ENCODE assay signal across 17 cellular contexts in the genomic region with DNA sequence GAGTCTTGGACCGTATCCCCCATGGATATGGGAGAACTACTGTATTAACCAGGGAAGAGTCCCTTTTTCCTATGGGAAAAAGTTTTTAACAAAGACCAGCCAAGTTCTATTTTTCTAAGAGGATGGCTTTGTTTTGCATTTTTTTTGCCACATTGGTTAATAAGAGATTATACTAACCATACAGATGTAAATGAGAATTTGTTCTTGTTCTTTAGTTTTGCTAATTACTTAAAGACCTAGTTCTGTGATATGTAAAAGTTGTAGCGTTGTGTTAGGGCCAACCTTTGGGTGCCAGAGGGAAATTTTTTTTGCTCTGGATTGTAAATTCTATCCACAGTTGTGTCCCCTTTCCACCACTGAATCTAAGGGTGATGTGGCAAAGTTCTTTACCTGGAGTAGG. TPM values are rescaled to one million over a fixed set of nuclear protein-coding genes. Genes with fewer than 3 reads are reported as not detected.
DNase-seq lines count a peak whose midpoint lies in the region; ATAC-seq and TF ChIP-seq lines count a peak whose summit lies in the region.
"Had no signal": no experiment of that assay in that cellular context is flagged by ENCODE, and none has a peak within 500 bp of the region (broad histone marks: within the 10 kb centered on the region; RNA-seq: fewer than 3 reads in every experiment).

No MANE protein-coding gene starts in this region.

- DNase-seq in CD4-positive, alpha-beta memory T cell: no peak
- peak; percentile 19 for DNase-seq in ELF-1 (ENCODE audit: low read depth, low spot score)
- no peak for DNase-seq in activated CD8-positive, alpha-beta T cell treated with anti-CD3 and anti-CD28 coated beads, Interleukin-2, amount 10 ng/mL, durations not matched to agents 7 days and 5 days
- DNase-seq in upper lobe of right lung: no peak
- DNase-seq in breast epithelium (ENCODE audit: low spot score in 2 of 2): no peak
- no peak for DNase-seq in posterior vena cava (ENCODE audit: low spot score)
- no peak for DNase-seq in COR-L47 (lab: John Stamatoyannopoulos, UW)
- DNase-seq: activated CD8-positive, alpha-beta memory T cell treated with anti-CD3 and anti-CD28 coated beads, Interleukin-2, amount 50 U/mL, for 48 hours; AML-193; DMS53; Kasumi-1; left colon; NCI-H226; Right ventricle myocardium superior; stimulated activated CD4-positive, alpha-beta T cell treated with anti-CD3 and anti-CD28 coated beads, Interleukin-4, amount 100 ng/mL, for 24 hours; stimulated activated CD8-positive, alpha-beta memory T cell treated with anti-CD3 and anti-CD28 coated beads, Interleukin-4, amount 100 ng/mL, for 48 hours had no signal

- no peaks in the 10 kb centered on the region for H3K9me3 Mint-ChIP-seq in CD4-positive, alpha-beta memory T cell
- no peaks in the 10 kb centered on the region for H3K9me3 Mint-ChIP-seq in activated CD8-positive, alpha-beta T cell treated with anti-CD3 and anti-CD28 coated beads, Interleukin-2, amount 10 ng/mL, durations not matched to agents 7 days and 5 days (ENCODE audit: insufficient read depth)

- peaks cover 40 to 66% (median 49%) of the 10 kb centered on the region in 4 donors for H3K4me1 Mint-ChIP-seq in CD4-positive, alpha-beta memory T cell
- peaks cover 67% of the 10 kb centered on the region for H3K4me1 Mint-ChIP-seq in activated CD8-positive, alpha-beta T cell treated with anti-CD3 and anti-CD28 coated beads, Interleukin-2, amount 10 ng/mL, durations not matched to agents 7 days and 5 days (ENCODE audit: low read depth)

- no peak for TF ChIP-seq POLR2A in breast epithelium (IDR thresholded peaks at IDR 0.05)

- no peaks in the 10 kb centered on the region for H3K36me3 ChIP-seq in CD4-positive, alpha-beta memory T cell (ENCODE audit: insufficient read depth, low read length)
- no peaks in the 10 kb centered on the region for H3K36me3 ChIP-seq in iPS-20b (ENCODE audit: insufficient read depth, low read depth, low read length)
- no peaks in the 10 kb centered on the region for H3K36me3 ChIP-seq in upper lobe of right lung
- H3K36me3 ChIP-seq in breast epithelium: no peaks in the 10 kb centered on the region

- ATAC-seq in activated CD8-positive, alpha-beta T cell treated with anti-CD3 and anti-CD28 coated beads, Interleukin-2, amount 10 ng/mL, durations not matched to agents 7 days and 5 days: no peak
- ATAC-seq in upper lobe of right lung: no peak
- ATAC-seq: left colon had no signal

- CTCF ChIA-PET in CD4-positive, alpha-beta memory T cell (lab: Charles Lee; ENCODE audit: partially characterized antibody): interaction anchor here (1.2 to 4.0 kb wide), 2 partner anchors 20 to 69 kb away, joined by 3 to 9 read pairs; a partner anchor contains a TSS
- CTCF ChIA-PET in activated CD8-positive, alpha-beta T cell treated with anti-CD3 and anti-CD28 coated beads, Interleukin-2, amount 10 ng/mL, durations not matched to agents 7 days and 5 days (lab: Charles Lee): interaction anchor here (1.0 to 1.7 kb wide), 2 partner anchors 9 to 72 kb away, joined by 3 to 4 read pairs; no protein-coding TSS in a partner anchor

- H3K4me3 Mint-ChIP-seq in CD4-positive, alpha-beta memory T cell: peak overlapping the region in 6 of 8 donors; percentile 21 to 74 (median 40)
- peak overlapping the region; percentile 25 for H3K4me3 Mint-ChIP-seq in activated CD8-positive, alpha-beta T cell treated with anti-CD3 and anti-CD28 coated beads, Interleukin-2, amount 10 ng/mL, durations not matched to agents 7 days and 5 days

- H3K27me3 Mint-ChIP-seq in CD4-positive, alpha-beta memory T cell: no peaks in the 10 kb centered on the region
- no peaks in the 10 kb centered on the region for H3K27me3 Mint-ChIP-seq in activated CD8-positive, alpha-beta T cell treated with anti-CD3 and anti-CD28 coated beads, Interleukin-2, amount 10 ng/mL, durations not matched to agents 7 days and 5 days (ENCODE audit: low read depth)

- H3K36me3 Mint-ChIP-seq in CD4-positive, alpha-beta memory T cell: peaks cover 0 to 14% of the 10 kb centered on the region in 2 donors
- peaks cover 34% of the 10 kb centered on the region for H3K36me3 Mint-ChIP-seq in activated CD8-positive, alpha-beta T cell treated with anti-CD3 and anti-CD28 coated beads, Interleukin-2, amount 10 ng/mL, durations not matched to agents 7 days and 5 days (ENCODE audit: low read depth)

- no peak for TF ChIP-seq CTCF in upper lobe of right lung (IDR thresholded peaks at IDR 0.05)
- no peak for TF ChIP-seq CTCF in breast epithelium (IDR thresholded peaks at IDR 0.05)

- H3K4me3 ChIP-seq in CD4-positive, alpha-beta memory T cell (ENCODE audit: low read length in 2 of 2): no peak overlapping the region
- H3K4me3 ChIP-seq in iPS-20b (ENCODE audit: low read length) (peak overlapping the region; percentile 10; the same call in 1 of the 2 replicates), upper lobe of right lung (no peak overlapping the region), breast epithelium (no peak overlapping the region)

- intact Hi-C loops in CD4-positive, alpha-beta memory T cell (cut with micrococcal nuclease): loop anchor here (5.0 kb wide), 1 partner anchor 56 kb away; no protein-coding TSS in a partner anchor
- intact Hi-C loops in upper lobe of right lung (cut with DNase I) (no loop called here), breast epithelium (cut with DNase I; ENCODE audit: low total_unique reads) (no loop called here), posterior vena cava (cut with DNase I) (no loop called here)

- POLR2A ChIA-PET in CD4-positive, alpha-beta memory T cell (lab: Charles Lee; ENCODE audit: partially characterized antibody): interaction anchor here (1.1 kb wide), 1 partner anchor 50 kb away, joined by 3 read pairs; no protein-coding TSS in a partner anchor
- POLR2A ChIA-PET in activated CD8-positive, alpha-beta T cell treated with anti-CD3 and anti-CD28 coated beads, Interleukin-2, amount 10 ng/mL, durations not matched to agents 7 days and 5 days (lab: Charles Lee): no interaction called here

- H3K27ac ChIP-seq in CD4-positive, alpha-beta memory T cell (ENCODE audit: low read depth, low read length): no peak overlapping the region
- H3K27ac ChIP-seq in iPS-20b (ENCODE audit: low read length) (no peak overlapping the region), upper lobe of right lung (no peak overlapping the region), breast epithelium (no peak overlapping the region)

- H3K4me1 ChIP-seq in CD4-positive, alpha-beta memory T cell (ENCODE audit: insufficient read depth, low read length): peaks cover 72% of the 10 kb centered on the region
- peaks cover 12% of the 10 kb centered on the region for H3K4me1 ChIP-seq in iPS-20b (ENCODE audit: insufficient read depth, low read length)
- H3K4me1 ChIP-seq in upper lobe of right lung: peaks cover 26% of the 10 kb centered on the region
- no peaks in the 10 kb centered on the region for H3K4me1 ChIP-seq in breast epithelium

- no peak overlapping the region for H3K9ac ChIP-seq in iPS-20b (ENCODE audit: low read depth, low read length)

- peak overlapping the region in 6 of 7 donors; percentile 55 to 91 (median 72) for H3K27ac Mint-ChIP-seq in CD4-positive, alpha-beta memory T cell
- H3K27ac Mint-ChIP-seq in activated CD8-positive, alpha-beta T cell treated with anti-CD3 and anti-CD28 coated beads, Interleukin-2, amount 10 ng/mL, durations not matched to agents 7 days and 5 days: peak overlapping the region; percentile 81

- H3K9me3 ChIP-seq in CD4-positive, alpha-beta memory T cell (ENCODE audit: control insufficient read depth in 1 of 2, low read length in 2 of 2): no peaks in the 10 kb centered on the region
- H3K9me3 ChIP-seq in iPS-20b (ENCODE audit: insufficient read depth, low read depth, low read length) (no peaks in the 10 kb centered on the region), upper lobe of right lung (no peaks in the 10 kb centered on the region), breast epithelium (no peaks in the 10 kb centered on the region)

- H3K27me3 ChIP-seq in CD4-positive, alpha-beta memory T cell (ENCODE audit: insufficient read depth, low read length): no peaks in the 10 kb centered on the region
- H3K27me3 ChIP-seq in iPS-20b (ENCODE audit: insufficient read depth, low read length): peaks cover 81% of the 10 kb centered on the region
- no peaks in the 10 kb centered on the region for H3K27me3 ChIP-seq in upper lobe of right lung
- no peaks in the 10 kb centered on the region for H3K27me3 ChIP-seq in breast epithelium

RNA-seq across cellular contexts. Expression of a gene that starts 2.8 kb away (rescaled TPM):
- total RNA-seq in CD4-positive, alpha-beta memory T cell: 10 to 100 TPM; 51.2 to 51.6 TPM
- 100 to 1,000 TPM in 1 of 2 donors, 10 to 100 TPM in 1; 81.0 to 103 TPM for polyA plus RNA-seq in CD4-positive, alpha-beta memory T cell
- total RNA-seq in activated CD8-positive, alpha-beta T cell treated with anti-CD3 and anti-CD28 coated beads, Interleukin-2, amount 10 ng/mL, durations not matched to agents 7 days and 5 days: 10 to 100 TPM; 76.1 to 78.3 TPM
- total RNA-seq in upper lobe of right lung: 116 TPM
- 10 to 100 TPM; 18.7 to 28.2 (median 22.4) TPM for total RNA-seq in breast epithelium
- total RNA-seq in posterior vena cava: 10 to 100 TPM; 39.9 to 48.1 TPM
